Comparison of ENCODE assay signal across 17 cellular contexts in genomic region chr3:41434781-41435180, GRCh38.
DNase-seq lines count a peak whose midpoint lies in the region; ATAC-seq and TF ChIP-seq lines count a peak whose summit lies in the region.
"Had no signal": no experiment of that assay in that cellular context is flagged by ENCODE, and none has a peak within 500 bp of the region (broad histone marks: within the 10 kb centered on the region; RNA-seq: fewer than 3 reads in every experiment).

No MANE protein-coding gene starts in this region.

- no peaks in the 10 kb centered on the region for H3K9me2 ChIP-seq in GM23248 (ENCODE audit: insufficient read depth)

- H3K4me2 ChIP-seq in GM23248 (ENCODE audit: unreplicated experiment): no peak overlapping the region

- no peak overlapping the region for H2AFZ ChIP-seq in GM23248

- no peaks in the 10 kb centered on the region for H3K79me2 ChIP-seq in GM23248 (ENCODE audit: insufficient read depth)

- no peak overlapping the region for H3K4me3 Mint-ChIP-seq in stimulated activated naive CD8-positive, alpha-beta T cell treated with anti-CD3 and anti-CD28 coated beads, Interleukin-15, amount 100 ng/mL, for 72 hours

- H3K9me3 Mint-ChIP-seq in stimulated activated naive CD8-positive, alpha-beta T cell treated with anti-CD3 and anti-CD28 coated beads, Interleukin-15, amount 100 ng/mL, for 72 hours: no peaks in the 10 kb centered on the region

- H3K9ac ChIP-seq in GM23248 (no peak overlapping the region), adipocyte (ENCODE audit: low read length) (no peak overlapping the region)

- H3K9me3 ChIP-seq in A673 (ENCODE audit: low read depth, low read length, poor library complexity, severe bottlenecking): no peaks in the 10 kb centered on the region
- no peaks in the 10 kb centered on the region for H3K9me3 ChIP-seq in GM23248 (ENCODE audit: low read depth)
- peaks cover 3% of the 10 kb centered on the region for H3K9me3 ChIP-seq in adipocyte (ENCODE audit: control insufficient read depth, low read length)
- H3K9me3 ChIP-seq: Caco-2, MG63, Peyer's patch had no signal

- H3F3A ChIP-seq in GM23248 (ENCODE audit: insufficient read depth): no peaks in the 10 kb centered on the region

- no peak overlapping the region for H3K4me3 ChIP-seq in A673 (ENCODE audit: low read depth, low read length, poor library complexity, severe bottlenecking)
- H3K4me3 ChIP-seq in GM23248: no peak overlapping the region
- H3K4me3 ChIP-seq in adipocyte (ENCODE audit: low read length): no peak overlapping the region
- no peak overlapping the region for H3K4me3 ChIP-seq in fibroblast of villous mesenchyme (ENCODE audit: low read depth, low read length)
- H3K4me3 ChIP-seq: MG63, Peyer's patch had no signal

- 73 to 82% methylated on average over 2 of the region's 2 CpGs for WGBS in GM23248 (ENCODE audit: low coverage in 1 of 2, low lambda C conversion rate in 2 of 2, missing lambda C conversion rate in 2 of 2), 2 experiments

- no peaks in the 10 kb centered on the region for H3K4me1 Mint-ChIP-seq in stimulated activated naive CD8-positive, alpha-beta T cell treated with anti-CD3 and anti-CD28 coated beads, Interleukin-15, amount 100 ng/mL, for 72 hours

- H3K4me1 ChIP-seq in A673 (ENCODE audit: insufficient read depth, low read length, poor library complexity, severe bottlenecking): no peaks in the 10 kb centered on the region
- no peaks in the 10 kb centered on the region for H3K4me1 ChIP-seq in GM23248 (ENCODE audit: insufficient read depth)
- H3K4me1 ChIP-seq in adipocyte (ENCODE audit: control insufficient read depth, insufficient read depth, low read length): no peaks in the 10 kb centered on the region
- H3K4me1 ChIP-seq: Caco-2, Peyer's patch had no signal

- H3K27me3 Mint-ChIP-seq in stimulated activated naive CD8-positive, alpha-beta T cell treated with anti-CD3 and anti-CD28 coated beads, Interleukin-15, amount 100 ng/mL, for 72 hours: no peaks in the 10 kb centered on the region

- CTCF ChIA-PET in A673 (lab: Charles Lee): no interaction called here

- H3K36me3 ChIP-seq in A673 (ENCODE audit: insufficient read depth, low read length, poor library complexity, severe bottlenecking): no peaks in the 10 kb centered on the region
- H3K36me3 ChIP-seq in GM23248 (ENCODE audit: low read depth): no peaks in the 10 kb centered on the region
- H3K36me3 ChIP-seq in adipocyte (ENCODE audit: control insufficient read depth, insufficient read depth, low read length, severe bottlenecking): no peaks in the 10 kb centered on the region
- H3K36me3 ChIP-seq: MG63, Peyer's patch had no signal

- intact Hi-C loops in A673 (cut with micrococcal nuclease; ENCODE audit: unreplicated experiment): no loop called here

- H3K27ac ChIP-seq in A673 (ENCODE audit: low read depth, low read length, poor library complexity, severe bottlenecking) (no peak overlapping the region), GM23248 (no peak overlapping the region)
- H3K27ac ChIP-seq: Peyer's patch had no signal

- in situ Hi-C loops in GM23248 (cut with MboI): no loop called here

- peak; percentile 2 for DNase-seq in A673 (ENCODE audit: low spot score)
- peak; percentile 13 for DNase-seq in GM23248
- peak; percentile 43 for DNase-seq in adipocyte (ENCODE audit: low read depth)
- DNase-seq in fibroblast of villous mesenchyme (ENCODE audit: low read depth): peak; percentile 2
- no peak for DNase-seq in stimulated activated naive CD8-positive, alpha-beta T cell treated with anti-CD3 and anti-CD28 coated beads, Interleukin-15, amount 100 ng/mL, for 72 hours
- no peak for DNase-seq in anterior cingulate cortex (lab: John Stamatoyannopoulos, UW)
- DNase-seq: 8988T, Caco-2, KG1, MG63, NCI-H1092 treated with DMSO at 0.1 percent for 48 hours, NCI-H187 treated with DMSO at 0.1 percent for 48 hours, NCI-H2171, Peyer's patch, SHP77 treated with DMSO at 0.1 percent for 48 hours had no signal

- H3K27me3 ChIP-seq in A673 (replicated peaks; ENCODE audit: insufficient read depth, low read depth, low read length, poor library complexity) (no peaks in the 10 kb centered on the region), GM23248 (replicated peaks; ENCODE audit: insufficient read depth) (no peaks in the 10 kb centered on the region), adipocyte (replicated peaks; ENCODE audit: control insufficient read depth, insufficient read depth, low read length) (no peaks in the 10 kb centered on the region)
- H3K27me3 ChIP-seq: MG63, Peyer's patch had no signal

- H4K20me1 ChIP-seq in GM23248 (ENCODE audit: insufficient read depth): no peaks in the 10 kb centered on the region

- TF ChIP-seq CTCF in A673 (conservative IDR thresholded peaks at IDR 0.05; ENCODE audit: low read depth, low read length) (no peak), fibroblast of villous mesenchyme (IDR thresholded peaks at IDR 0.05; ENCODE audit: insufficient read depth, low read depth, low read length) (no peak)

- POLR2A ChIA-PET in A673 (lab: Charles Lee; ENCODE audit: low non-redundant PET): no interaction called here

- no TSS peak for BruUV-seq in A673 (replicated peaks; lab: Mats Ljungman, UMichigan)

- H3K27ac Mint-ChIP-seq in stimulated activated naive CD8-positive, alpha-beta T cell treated with anti-CD3 and anti-CD28 coated beads, Interleukin-15, amount 100 ng/mL, for 72 hours: no peak overlapping the region

- ATAC-seq in HG03280 (IDR thresholded peaks at IDR 0.05; ENCODE audit: unreplicated experiment) (no peak), GM18498 (IDR thresholded peaks at IDR 0.05; ENCODE audit: unreplicated experiment) (no peak)
- no peak for ATAC-seq in stimulated activated naive CD8-positive, alpha-beta T cell treated with anti-CD3 and anti-CD28 coated beads, Interleukin-15, amount 100 ng/mL, for 72 hours

Comparison
In these comparisons a context has a peak if more than half of its experiments do, and no peak if none do; other contexts are left out.
1. DNase-seq: peak in A673 (single experiment), GM23248 (single experiment), adipocyte (single experiment) and fibroblast of villous mesenchyme (single experiment); none in stimulated activated naive CD8-positive, alpha-beta T cell treated with anti-CD3 and anti-CD28 coated beads, Interleukin-15, amount 100 ng/mL, for 72 hours (0 of 2) and anterior cingulate cortex (0 of 58).